Comparison of ENCODE assay signal across 16 cellular contexts in genomic region chr2:46040563-46041155, GRCh38.
DNase-seq lines count a peak whose midpoint lies in the region; ATAC-seq and TF ChIP-seq lines count a peak whose summit lies in the region.
"Had no signal": no experiment of that assay in that cellular context is flagged by ENCODE, and none has a peak within 500 bp of the region (broad histone marks: within the 10 kb centered on the region; RNA-seq: fewer than 3 reads in every experiment).

No MANE protein-coding gene starts in this region.

- DNase-seq in Panc1 (ENCODE audit: low read depth, low spot score) = no peak
- DNase-seq in left lobe of liver (ENCODE audit: low spot score) = no peak
- DNase-seq in spleen = no peak
- DNase-seq in NCI-H524 treated with DMSO at 0.1 percent for 48 hours (lab: John Stamatoyannopoulos, UW) = no peak
- DNase-seq in CD14-positive monocyte (ENCODE audit: low spot score) = no peak
- no peak for DNase-seq in COLO829 (ENCODE audit: low spot score)
- DNase-seq: COR-L47, GOT3, NCI-H1436, NCI-H2029 treated with DMSO at 0.1 percent for 48 hours, NCI-H510A, PC-9 had no signal

- 84 to 91% (median 87%) methylated on average over 7 of the region's 7 CpGs for WGBS in spleen, 5 donors

- POLR2A ChIA-PET in Panc1 (lab: Charles Lee) = no interaction called here

- no peak overlapping the region for H3K4me3 Mint-ChIP-seq in CD14-positive monocyte

- H3K27ac ChIP-seq in 22Rv1 (peak overlapping the region; percentile 75), Panc1 (ENCODE audit: low read length) (peak overlapping the region; percentile 17; the same call in 1 of the 2 replicates), spleen (peak overlapping the region in 5 of 8 donors; percentile 33 to 57 (median 48))
- H3K27ac ChIP-seq: C4-2B, KMS-11, PC-9 had no signal

- H3K4me1 ChIP-seq in Panc1 (ENCODE audit: control insufficient read depth, insufficient read depth, low read length) (peaks cover 5% of the 10 kb centered on the region; the same call in 1 of the 2 replicates), spleen (peaks cover 0 to 7% (median 3%) of the 10 kb centered on the region in 6 donors)

- no peak for ATAC-seq in Panc1
- peak; percentile 52 for ATAC-seq in left lobe of liver
- ATAC-seq in HG03342 (IDR thresholded peaks at IDR 0.05; ENCODE audit: unreplicated experiment) = no peak

- CTCF ChIA-PET in Panc1 (lab: Charles Lee) = no interaction called here

- no peaks in the 10 kb centered on the region for H3K4me1 Mint-ChIP-seq in CD14-positive monocyte

- in situ Hi-C loops in Panc1 (cut with HindIII; ENCODE audit: low pct_unique_long_range_greater_than_20kb, low sequenced_read_pairs) = no loop called here

- H3K9me3 Mint-ChIP-seq in CD14-positive monocyte = no peaks in the 10 kb centered on the region

- TF ChIP-seq CTCF in 22Rv1 (IDR thresholded peaks at IDR 0.05) (no peak), Panc1 (IDR thresholded peaks at IDR 0.05) (no peak), spleen (IDR thresholded peaks at IDR 0.05 in 8 of 11, conservative IDR thresholded peaks at IDR 0.05 in 3 of 11) (no peak), CD14-positive monocyte (IDR thresholded peaks at IDR 0.05) (no peak)

- intact Hi-C loops in Panc1 (cut with micrococcal nuclease; ENCODE audit: unreplicated experiment) (no loop called here), spleen (cut with DNase I; ENCODE audit: low total_unique reads) (no loop called here), CD14-positive monocyte (cut with micrococcal nuclease) (no loop called here)

- BruUV-seq in Panc1 (replicated peaks; lab: Mats Ljungman, UMichigan) = no TSS peak

- TF ChIP-seq POLR2A in spleen (IDR thresholded peaks at IDR 0.05) = no peak

- no peaks in the 10 kb centered on the region for H3K36me3 ChIP-seq in Panc1 (ENCODE audit: control insufficient read depth, insufficient read depth, low read length)
- H3K36me3 ChIP-seq in spleen = peaks cover 0 to 5% (median 0%) of the 10 kb centered on the region in 6 donors

- no peaks in the 10 kb centered on the region for H3K9me3 ChIP-seq in Panc1 (ENCODE audit: control insufficient read depth, insufficient read depth, low read depth, low read length)
- no peaks in the 10 kb centered on the region for H3K9me3 ChIP-seq in spleen

- H3K27ac Mint-ChIP-seq in CD14-positive monocyte = peak overlapping the region in 1 of 7 donors; percentile 23

- H3K27me3 ChIP-seq in Panc1 (ENCODE audit: control insufficient read depth, insufficient read depth, low read length) (no peaks in the 10 kb centered on the region), spleen (replicated peaks in 1 of 7) (no peaks in the 10 kb centered on the region)

- peaks cover 0 to 1% (median 1%) of the 10 kb centered on the region in 3 donors for H3K27me3 Mint-ChIP-seq in CD14-positive monocyte (ENCODE audit: low read depth in 3 of 3)

- H3K4me3 ChIP-seq in Panc1 (ENCODE audit: low read depth in 2 of 2, low read length in 2 of 2) (no peak overlapping the region), spleen (no peak overlapping the region)
- H3K4me3 ChIP-seq: PC-9 had no signal

- H3K36me3 Mint-ChIP-seq in CD14-positive monocyte = peaks cover 3 to 9% of the 10 kb centered on the region in 2 donors

Comparison
In these comparisons a context has a peak if more than half of its experiments do, and no peak if none do; other contexts are left out.
1. H3K27ac ChIP-seq: peak in every context shown above with its lines; median percentile 75 in 22Rv1; 48 in spleen; 17 in Panc1.